Comparison of ENCODE assay signal across 9 cellular contexts in the genomic region with DNA sequence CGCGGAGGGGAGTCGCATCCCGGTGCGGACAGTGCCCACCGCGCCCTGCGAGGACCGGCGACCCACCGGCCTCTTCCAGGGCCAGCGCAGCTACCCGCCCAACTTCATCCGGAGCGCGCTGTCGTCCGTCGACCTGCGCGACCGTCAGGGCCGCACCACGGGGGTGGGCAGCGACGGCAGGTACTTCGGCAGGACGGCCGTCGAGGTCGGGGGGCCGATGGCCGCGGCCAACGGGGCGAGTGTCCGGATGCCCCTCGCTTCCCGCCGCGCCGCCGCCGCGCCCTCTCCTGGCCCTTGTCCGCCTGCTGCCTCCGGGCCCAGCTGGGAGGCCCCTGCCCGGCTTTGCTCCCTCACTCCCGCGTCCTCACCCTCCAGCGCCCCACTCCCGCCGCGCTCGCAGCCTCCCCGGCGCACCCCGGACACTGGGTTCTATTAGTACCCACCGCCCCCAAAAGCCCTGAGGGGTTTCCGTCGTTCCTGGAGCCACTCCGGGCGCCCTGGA. TPM values are rescaled to one million over a fixed set of nuclear protein-coding genes. Genes with fewer than 3 reads are reported as not detected.
DNase-seq lines count a peak whose midpoint lies in the region; ATAC-seq, FAIRE-seq and TF ChIP-seq lines count a peak whose summit lies in the region.
"Not testable (repeated sequence)": the region's sequence is repeated elsewhere in the genome, so short reads cannot be mapped to it uniquely, and the experiment has no call there.
"Had no signal": no experiment of that assay in that cellular context is flagged by ENCODE, and none has a peak within 500 bp of the region (broad histone marks: within the 10 kb centered on the region; RNA-seq: fewer than 3 reads in every experiment).

No MANE protein-coding gene starts in this region.

- not testable (repeated sequence) for H3K27ac Mint-ChIP-seq in CD4-positive, alpha-beta memory T cell; activated T-cell treated with anti-CD3 and anti-CD28 coated beads, Interleukin-2, amount 50 U/mL, for 24 hours; chondrocyte (ENCODE audit: unreplicated experiment)

- not testable (repeated sequence) for FAIRE-seq in pancreas (lab: Jason Lieb, UNC)

- H3K9ac ChIP-seq in MM.1S (ENCODE audit: low read length); subcutaneous abdominal adipose tissue (ENCODE audit: low read length in 5 of 5): not testable (repeated sequence)

- not testable (repeated sequence) for TF ChIP-seq CTCF in MM.1S (IDR thresholded peaks at IDR 0.05; ENCODE audit: low read length); chondrocyte (IDR thresholded peaks at IDR 0.05); cardiac muscle cell (IDR thresholded peaks at IDR 0.05; ENCODE audit: low read depth, low read length); lower lobe of right lung (IDR thresholded peaks at IDR 0.05); pancreas (IDR thresholded peaks at IDR 0.05)

- peak overlapping the region; percentile 47; the same call in 1 of the 2 replicates for H3K4me2 ChIP-seq in MM.1S (ENCODE audit: low read depth, low read length)

- WGBS in pancreas, 2 donors, result 1 to 2% methylated on average over 14 to 63 of the region's 63 CpGs

- intact Hi-C loops in CD4-positive, alpha-beta memory T cell (cut with micrococcal nuclease); lower lobe of right lung (cut with DNase I); pancreas (cut with DNase I): not testable (repeated sequence)

- not testable (repeated sequence) for H3K27me3 Mint-ChIP-seq in CD4-positive, alpha-beta memory T cell; chondrocyte (ENCODE audit: low read depth)
- H3K27me3 Mint-ChIP-seq in activated T-cell treated with anti-CD3 and anti-CD28 coated beads, Interleukin-2, amount 50 U/mL, for 24 hours, result peaks cover 17% of the 10 kb centered on the region

- not testable (repeated sequence) for H3K9me2 ChIP-seq in MM.1S (replicated peaks; ENCODE audit: insufficient read depth, low read length)

- H3K9me3 Mint-ChIP-seq in CD4-positive, alpha-beta memory T cell; activated T-cell treated with anti-CD3 and anti-CD28 coated beads, Interleukin-2, amount 50 U/mL, for 24 hours; chondrocyte (ENCODE audit: low read depth): not testable (repeated sequence)

- H3K4me3 Mint-ChIP-seq in CD4-positive, alpha-beta memory T cell, result peak overlapping the region in 7 of 8 donors; percentile 51 to 88 (median 80)
- peak overlapping the region; percentile 58 for H3K4me3 Mint-ChIP-seq in activated T-cell treated with anti-CD3 and anti-CD28 coated beads, Interleukin-2, amount 50 U/mL, for 24 hours
- H3K4me3 Mint-ChIP-seq in chondrocyte (ENCODE audit: unreplicated experiment), result peak overlapping the region; percentile 53

- not testable (repeated sequence) for H3K36me3 Mint-ChIP-seq in CD4-positive, alpha-beta memory T cell; activated T-cell treated with anti-CD3 and anti-CD28 coated beads, Interleukin-2, amount 50 U/mL, for 24 hours (ENCODE audit: low read depth); chondrocyte (ENCODE audit: low read depth)

- H2AFZ ChIP-seq in MM.1S (ENCODE audit: low read length), result not testable (repeated sequence)

- peak; percentile 79 to 86 for ATAC-seq in lower lobe of right lung
- peak; percentile 71 to 81 (median 80) for ATAC-seq in pancreas

- CTCF ChIA-PET in CD4-positive, alpha-beta memory T cell (lab: Charles Lee; ENCODE audit: partially characterized antibody), result not testable (repeated sequence)

- H3K9me3 ChIP-seq in CD4-positive, alpha-beta memory T cell (ENCODE audit: control insufficient read depth in 1 of 2, low read length in 2 of 2); MM.1S (replicated peaks; ENCODE audit: insufficient read depth, low read length); cardiac muscle cell (ENCODE audit: low read depth); lower lobe of right lung; pancreas; subcutaneous abdominal adipose tissue (ENCODE audit: control insufficient read depth in 5 of 5, low read length in 5 of 5): not testable (repeated sequence)

- POLR2A ChIA-PET in CD4-positive, alpha-beta memory T cell (lab: Charles Lee; ENCODE audit: partially characterized antibody), result not testable (repeated sequence)

- not testable (repeated sequence) for H3K27ac ChIP-seq in CD4-positive, alpha-beta memory T cell (ENCODE audit: low read depth, low read length); MM.1S (ENCODE audit: low read length); cardiac muscle cell; subcutaneous abdominal adipose tissue (ENCODE audit: low read depth, low read length)
- peak overlapping the region; percentile 86 for H3K27ac ChIP-seq in lower lobe of right lung
- peak overlapping the region in 3 of 4 donors; percentile 5 to 86 (median 65) for H3K27ac ChIP-seq in pancreas

- H3K79me2 ChIP-seq in MM.1S (ENCODE audit: low read length), result not testable (repeated sequence)

- not testable (repeated sequence) for H3K27me3 ChIP-seq in CD4-positive, alpha-beta memory T cell (ENCODE audit: insufficient read depth, low read length); MM.1S (replicated peaks; ENCODE audit: insufficient read depth, low read length); lower lobe of right lung (ENCODE audit: low read depth); pancreas; subcutaneous abdominal adipose tissue (ENCODE audit: control insufficient read depth in 5 of 5, insufficient read depth in 4 of 5, low read length in 5 of 5)
- H3K27me3 ChIP-seq in cardiac muscle cell, result peaks cover 39% of the 10 kb centered on the region

- peak in 2 of 5 donors; percentile 0 to 7 for DNase-seq in CD4-positive, alpha-beta memory T cell
- not testable (repeated sequence) for DNase-seq in MM.1S; chondrocyte (ENCODE audit: low spot score)
- peak; percentile 29 for DNase-seq in activated T-cell treated with anti-CD3 and anti-CD28 coated beads, Interleukin-2, amount 50 U/mL, for 24 hours
- DNase-seq in cardiac muscle cell (ENCODE audit: low read depth in 1 of 2, low spot score in 1 of 2) (peak in 1 of 2 donors; percentile 0), lower lobe of right lung (peak; percentile 46), pancreas (peak in 5 of 6 donors; percentile 3 to 65 (median 20))

- H3K4me1 ChIP-seq in CD4-positive, alpha-beta memory T cell (ENCODE audit: insufficient read depth, low read length); MM.1S (ENCODE audit: low read length); cardiac muscle cell (ENCODE audit: low read depth); lower lobe of right lung; pancreas; subcutaneous abdominal adipose tissue (ENCODE audit: control insufficient read depth in 5 of 5, insufficient read depth in 5 of 5, low read length in 5 of 5): not testable (repeated sequence)

- not testable (repeated sequence) for H3K4me3 ChIP-seq in CD4-positive, alpha-beta memory T cell (ENCODE audit: low read length in 2 of 2); MM.1S (ENCODE audit: low read length)
- peak overlapping the region; percentile 44 for H3K4me3 ChIP-seq in cardiac muscle cell
- peak overlapping the region; percentile 68 for H3K4me3 ChIP-seq in lower lobe of right lung
- peak overlapping the region; percentile 16 to 67 (median 64) for H3K4me3 ChIP-seq in pancreas
- peak overlapping the region in 4 of 5 donors; percentile 53 to 71 (median 64) for H3K4me3 ChIP-seq in subcutaneous abdominal adipose tissue (ENCODE audit: low read depth in 1 of 5, low read length in 5 of 5)

- not testable (repeated sequence) for H3F3A ChIP-seq in MM.1S (ENCODE audit: insufficient read depth, low read length)

- not testable (repeated sequence) for H3K4me1 Mint-ChIP-seq in CD4-positive, alpha-beta memory T cell; activated T-cell treated with anti-CD3 and anti-CD28 coated beads, Interleukin-2, amount 50 U/mL, for 24 hours (ENCODE audit: low read depth); chondrocyte (ENCODE audit: low read depth)

- not testable (repeated sequence) for H4K20me1 ChIP-seq in MM.1S (ENCODE audit: insufficient read depth, low read length)

- not testable (repeated sequence) for H3K36me3 ChIP-seq in CD4-positive, alpha-beta memory T cell (ENCODE audit: insufficient read depth, low read length); MM.1S (replicated peaks; ENCODE audit: insufficient read depth, low read length); cardiac muscle cell; lower lobe of right lung; pancreas; subcutaneous abdominal adipose tissue (ENCODE audit: control insufficient read depth in 5 of 5, insufficient read depth in 5 of 5, low read length in 5 of 5)

RNA-seq across cellular contexts. Expression of a gene that starts 43.6 kb away (rescaled TPM):
- under 1 TPM; 0.42 to 0.52 TPM for total RNA-seq in CD4-positive, alpha-beta memory T cell
- not detected for polyA plus RNA-seq in CD4-positive, alpha-beta memory T cell
- 0.44 TPM in 1 of 3 replicates, not detected in the others for total RNA-seq in chondrocyte
- total RNA-seq in cardiac muscle cell, result 0.81 and 1.2 TPM in 2 replicates
- polyA plus RNA-seq in cardiac muscle cell, result 0.09 TPM in 1 of 2 replicates, not detected in the other
- 0.62 TPM for total RNA-seq in lower lobe of right lung
- total RNA-seq in pancreas, result under 1 TPM in 3 of 6 donors, not detected in 3; 0.08 to 0.19 (median 0.15) TPM
- under 1 TPM; 0.19 to 0.57 TPM for polyA plus RNA-seq in pancreas
- total RNA-seq: posterior vena cava had no signal
